8 cellular contexts compared by ENCODE assay signal in the genomic region with DNA sequence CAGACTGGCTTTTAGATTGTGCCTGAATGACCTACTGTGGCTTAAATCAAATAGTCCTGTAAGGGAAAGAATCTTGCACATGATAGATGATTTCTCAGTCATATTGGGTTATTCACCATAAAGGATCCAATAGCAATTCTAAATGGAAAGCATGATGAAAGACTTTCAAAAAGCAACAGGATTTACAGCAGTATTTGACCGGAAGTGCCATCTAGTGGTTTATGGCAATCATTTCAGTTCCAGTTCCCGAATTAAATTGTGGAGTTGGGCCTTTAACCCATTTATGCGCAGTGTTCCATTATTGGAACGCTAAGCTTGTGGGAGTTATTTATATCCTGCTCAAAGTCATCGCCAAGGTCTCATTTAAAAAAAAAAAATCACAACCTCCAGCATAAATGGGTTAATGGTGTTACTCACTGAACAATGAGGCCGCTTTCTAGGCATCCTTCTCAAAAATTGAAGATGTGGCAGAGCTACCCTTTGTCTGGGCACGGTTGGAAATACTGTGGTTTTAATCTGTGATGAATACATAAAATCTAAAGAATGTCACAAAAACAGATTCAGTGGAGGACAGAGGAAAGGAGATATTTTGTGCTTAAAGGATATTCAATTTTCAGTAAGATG.
A peak's percentile ranks its signal among the peaks of the same experiment; 100 is the strongest.
DNase-seq lines count a peak whose midpoint lies in the region; ATAC-seq, FAIRE-seq and TF ChIP-seq lines count a peak whose summit lies in the region.

No MANE protein-coding gene starts in this region.

- ATAC-seq in HCT116 (no peak), GM18519 (IDR thresholded peaks at IDR 0.05; ENCODE audit: low FRiP score, unreplicated experiment) (no peak)

- H3K79me2 ChIP-seq in HCT116 (ENCODE audit: insufficient read depth, low read length) (peaks cover 12% of the 10 kb centered on the region; the same call in 1 of the 2 replicates), OCI-LY1 (ENCODE audit: insufficient read depth, low read length) (no peaks in the 10 kb centered on the region), endothelial cell of umbilical vein (ENCODE audit: control insufficient read depth, insufficient read depth, low read length) (peaks cover 31% of the 10 kb centered on the region)

- H2AFZ ChIP-seq in HCT116 (ENCODE audit: low read depth, low read length, poor library complexity, severe bottlenecking) (no peak overlapping the region), OCI-LY1 (ENCODE audit: low read length) (no peak overlapping the region), endothelial cell of umbilical vein (ENCODE audit: low read depth, low read length) (no peak overlapping the region)

- BruUV-seq in HCT116 (replicated peaks; lab: Mats Ljungman, UMichigan) (no TSS peak), endothelial cell of umbilical vein (replicated peaks; lab: Mats Ljungman, UMichigan) (no TSS peak)

- H3K9me3 ChIP-seq in BE2C (no peaks in the 10 kb centered on the region), HCT116 (ENCODE audit: control insufficient read depth in 1 of 2, insufficient read depth in 1 of 2, low read depth in 1 of 2, low read length in 2 of 2) (no peaks in the 10 kb centered on the region), OCI-LY1 (ENCODE audit: low read length) (no peaks in the 10 kb centered on the region), endothelial cell of umbilical vein (replicated peaks; ENCODE audit: control insufficient read depth, insufficient read depth, low read length) (no peaks in the 10 kb centered on the region)

- H3K36me3 ChIP-seq in BE2C (no peaks in the 10 kb centered on the region), HCT116 (ENCODE audit: control insufficient read depth in 1 of 2, insufficient read depth in 2 of 2, low read length in 2 of 2) (0 out of 4 replicates have a peak, but pooled peaks cover 0 to 3% of the 10 kb centered on the region in 2 experiments), OCI-LY1 (ENCODE audit: insufficient read depth, low read length) (no peaks in the 10 kb centered on the region), endothelial cell of umbilical vein (ENCODE audit: control insufficient read depth in 2 of 2, extremely low read depth in 1 of 2, insufficient read depth in 2 of 2, low read length in 2 of 2) (peaks cover 2 to 5% of the 10 kb centered on the region in 2 experiments)

- TF ChIP-seq POLR2A in HCT116 (IDR thresholded peaks at IDR 0.05; ENCODE audit: borderline replicate concordance, extremely low read depth, insufficient read depth, insufficient read length) (no peak), endothelial cell of umbilical vein (IDR thresholded peaks at IDR 0.05; ENCODE audit: low read depth, low read length) (no peak)

- intact Hi-C loops in HCT116 (cut with micrococcal nuclease): loop anchor here (1.0 to 2.0 kb wide), 2 partner anchors 111 to 200 kb away; partner anchors contain the start of gene PPFIBP1
- intact Hi-C loops in endothelial cell of umbilical vein (cut with micrococcal nuclease): loop anchor here (1.0 kb wide), 2 partner anchors 111 to 200 kb away; partner anchors contain the start of gene PPFIBP1

- H4K20me1 ChIP-seq in HCT116 (ENCODE audit: insufficient read depth): no peaks in the 10 kb centered on the region; the same call in 1 of the 2 replicates
- no peaks in the 10 kb centered on the region for H4K20me1 ChIP-seq in OCI-LY1 (ENCODE audit: insufficient read depth, low read length)
- no peaks in the 10 kb centered on the region for H4K20me1 ChIP-seq in endothelial cell of umbilical vein (replicated peaks; ENCODE audit: control insufficient read depth, extremely low read depth, insufficient read depth, low read length)

- H3K4me1 ChIP-seq in BE2C (no peaks in the 10 kb centered on the region), HCT116 (ENCODE audit: control insufficient read depth in 1 of 2, insufficient read depth in 2 of 2, low read length in 2 of 2) (peaks cover 3 to 7% of the 10 kb centered on the region in 2 experiments; a peak in 1 of 4 replicates), OCI-LY1 (ENCODE audit: insufficient read depth, low read length, severe bottlenecking) (no peaks in the 10 kb centered on the region), endothelial cell of umbilical vein (ENCODE audit: control insufficient read depth, extremely low read depth, insufficient read depth, low read length) (peaks cover 19% of the 10 kb centered on the region)

- peak; percentile 85 for TF ChIP-seq RAD21 in HCT116 (IDR thresholded peaks at IDR 0.05; ENCODE audit: low read depth)

- DNase-seq in BE2C (no peak), HCT116 (ENCODE audit: low read depth, low spot score) (peak; percentile 44), endothelial cell of umbilical vein (ENCODE audit: low read depth, low spot score) (peak; percentile 61), myocyte (ENCODE audit: low read depth) (peak; percentile 63), occipital lobe (lab: John Stamatoyannopoulos, UW) (no peak), UCSD-AML1 (lab: John Stamatoyannopoulos, UW; ENCODE audit: unreplicated experiment) (no peak)

- no peak overlapping the region for H3K4me3 ChIP-seq in BE2C (ENCODE audit: low read depth, low read length)
- H3K4me3 ChIP-seq in HCT116 (replicated peaks in 1 of 2; ENCODE audit: low read depth in 1 of 2, low read length in 2 of 2): no peak overlapping the region
- H3K4me3 ChIP-seq in OCI-LY1 (ENCODE audit: low read depth, low read length, poor library complexity, severe bottlenecking): no peak overlapping the region
- H3K4me3 ChIP-seq in endothelial cell of umbilical vein (replicated peaks in 1 of 3; ENCODE audit: insufficient read depth in 1 of 3, low read depth in 1 of 3, low read length in 3 of 3): no peak overlapping the region

- no peaks in the 10 kb centered on the region for H3K9me1 ChIP-seq in endothelial cell of umbilical vein (replicated peaks; ENCODE audit: control insufficient read depth, extremely low read depth, insufficient read depth, low read length)

- TF ChIP-seq CTCF in BE2C (IDR thresholded peaks at IDR 0.05; ENCODE audit: low read depth, low read length) (peak; percentile 73), HCT116 (IDR thresholded peaks at IDR 0.05 in 2 of 3, conservative IDR thresholded peaks at IDR 0.05 in 1 of 3; ENCODE audit: borderline replicate concordance in 1 of 3, insufficient read depth in 1 of 3, low read depth in 2 of 3, low read length in 2 of 3) (peak; percentile 57 to 76 (median 65)), OCI-LY1 (IDR thresholded peaks at IDR 0.05; ENCODE audit: low read length) (peak; percentile 50; the same call in 1 of the 2 replicates), endothelial cell of umbilical vein (IDR thresholded peaks at IDR 0.05; ENCODE audit: extremely low read depth in 1 of 2, insufficient read depth in 1 of 2, low read depth in 1 of 2, low read length in 2 of 2) (peak; percentile 28 to 39)

- CTCF ChIA-PET in HCT116 (lab: Charles Lee) (interaction anchor here (1.0 to 1.3 kb wide), 2 partner anchors 86 to 201 kb away, joined by 3 to 6 read pairs; no protein-coding TSS in a partner anchor), endothelial cell of umbilical vein (lab: Charles Lee) (interaction anchor here (1.1 to 1.5 kb wide), 4 partner anchors 12 to 211 kb away, joined by 3 to 4 read pairs (median 3); no protein-coding TSS in a partner anchor)

- H3K9ac ChIP-seq in HCT116 (ENCODE audit: low read length): no peak overlapping the region
- H3K9ac ChIP-seq in OCI-LY1 (ENCODE audit: low read length): no peak overlapping the region
- H3K9ac ChIP-seq in endothelial cell of umbilical vein (replicated peaks; ENCODE audit: extremely low read depth, insufficient read depth, low read length): no peak overlapping the region

- H3K27ac ChIP-seq in HCT116 (ENCODE audit: low read depth, low read length): no peak overlapping the region
- H3K27ac ChIP-seq in OCI-LY1 (ENCODE audit: low read depth, low read length, poor library complexity, severe bottlenecking): no peak overlapping the region
- H3K27ac ChIP-seq in endothelial cell of umbilical vein (ENCODE audit: insufficient read depth, low read depth, low read length): no peak overlapping the region

- H3K4me2 ChIP-seq in HCT116 (ENCODE audit: low read length) (no peak overlapping the region), OCI-LY1 (ENCODE audit: low read length) (no peak overlapping the region), endothelial cell of umbilical vein (ENCODE audit: insufficient read depth, low read length) (no peak overlapping the region)

- FAIRE-seq in endothelial cell of umbilical vein (lab: Jason Lieb, UNC): peak; percentile 74

- H3F3A ChIP-seq in OCI-LY1 (ENCODE audit: insufficient read depth, low read length): no peaks in the 10 kb centered on the region

- POLR2A ChIA-PET in HCT116 (lab: Charles Lee) (no interaction called here), endothelial cell of umbilical vein (lab: Charles Lee) (no interaction called here)

- dilution Hi-C loops in endothelial cell of umbilical vein (cut with MboI; ENCODE audit: extremely low pct_ligation_motif_present, low sequenced_read_pairs): no loop called here

- H3K9me2 ChIP-seq in HCT116 (ENCODE audit: insufficient read depth): no peaks in the 10 kb centered on the region
- H3K9me2 ChIP-seq in OCI-LY1 (ENCODE audit: low read depth, low read length): no peaks in the 10 kb centered on the region

- H3K27me3 ChIP-seq in BE2C (no peaks in the 10 kb centered on the region), HCT116 (ENCODE audit: insufficient read depth, low read length) (no peaks in the 10 kb centered on the region), OCI-LY1 (ENCODE audit: insufficient read depth, low read length) (no peaks in the 10 kb centered on the region), endothelial cell of umbilical vein (ENCODE audit: control insufficient read depth in 2 of 2, insufficient read depth in 2 of 2, low read length in 2 of 2) (no peaks in the 10 kb centered on the region)

- RAD21 ChIA-PET in HCT116 (lab: Charles Lee; ENCODE audit: low non-redundant PET in 1 of 2, low total read pairs in 2 of 2, uncharacterized antibody in 2 of 2, unreplicated experiment in 2 of 2): interaction anchor here in 1 of 2 experiments (0.8 kb wide), 1 partner anchor 199 kb away, joined by 4 read pairs; no protein-coding TSS in a partner anchor

TF ChIP-seq in HCT116, 20 proteins besides CTCF, POLR2A, EP300 and RAD21 (continues in another document):
- no peak for TF ChIP-seq ZFX (IDR thresholded peaks at IDR 0.05)
- no peak for TF ChIP-seq EZH2phosphoT487 (IDR thresholded peaks at IDR 0.05; ENCODE audit: borderline replicate concordance)
- TF ChIP-seq ATF3 (IDR thresholded peaks at IDR 0.05): 0 out of 2 replicates have a peak, but pooled peaks have one; percentile 12

TF ChIP-seq in endothelial cell of umbilical vein, 7 proteins besides CTCF, POLR2A, EP300 and RAD21 (continues in another document):
- TF ChIP-seq, protein P1, sequence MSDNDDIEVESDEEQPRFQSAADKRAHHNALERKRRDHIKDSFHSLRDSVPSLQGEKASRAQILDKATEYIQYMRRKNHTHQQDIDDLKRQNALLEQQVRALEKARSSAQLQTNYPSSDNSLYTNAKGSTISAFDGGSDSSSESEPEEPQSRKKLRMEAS (IDR thresholded peaks at IDR 0.05; ENCODE audit: insufficient read depth, insufficient read length): no peak
- TF ChIP-seq EZH2 (IDR thresholded peaks at IDR 0.05; ENCODE audit: borderline replicate concordance, low read depth, low read length, severe bottlenecking): no peak
- no peak for TF ChIP-seq MYC (IDR thresholded peaks at IDR 0.05; ENCODE audit: low read depth, low read length)
- no peak for TF ChIP-seq GATA2 (IDR thresholded peaks at IDR 0.05; ENCODE audit: insufficient read depth, insufficient read length, low read depth, low read length)
- no peak for TF ChIP-seq JUN (IDR thresholded peaks at IDR 0.05; ENCODE audit: borderline replicate concordance, insufficient read depth, insufficient read length, low read depth)

Comparison
In these comparisons a context has a peak if more than half of its experiments do, and no peak if none do; other contexts are left out.
1. DNase-seq: peak in HCT116 (single experiment), endothelial cell of umbilical vein (single experiment) and myocyte (single experiment); none in BE2C (single experiment), occipital lobe (single experiment) and UCSD-AML1 (single experiment).
2. Peak in every context shown above with its lines, with median percentiles within 50 percentile points of each other: CTCF ChIP-seq.